39 cellular contexts compared by ENCODE assay signal in genomic region chr4:5003918-5004317, GRCh38. TPM values are rescaled to one million over a fixed set of nuclear protein-coding genes. Genes with fewer than 3 reads are reported as not detected.
"Had no signal": no experiment of that assay in that cellular context is flagged by ENCODE, and none has a peak within 500 bp of the region (broad histone marks: within the 10 kb centered on the region; RNA-seq: fewer than 3 reads in every experiment).

No MANE protein-coding gene starts in this region.

- H3K36me3 Mint-ChIP-seq: activated naive CD4-positive, alpha-beta T cell treated with anti-CD3 and anti-CD28 coated beads, Interleukin-2, amount 10 ng/mL, durations not matched to agents 7 days and 5 days; activated naive CD4-positive, alpha-beta T cell treated with anti-CD3 and anti-CD28 coated beads, Interleukin-2, amount 50 U/mL, for 24 hours; activated naive CD4-positive, alpha-beta T cell treated with anti-CD3 and anti-CD28 coated beads, Interleukin-2, amount 50 U/mL, for 72 hours; activated naive CD8-positive, alpha-beta T cell; activated naive CD8-positive, alpha-beta T cell treated with anti-CD3 and anti-CD28 coated beads for 36 hours; activated naive CD8-positive, alpha-beta T cell treated with anti-CD3 and anti-CD28 coated beads, Interleukin-2, amount 10 ng/mL, durations not matched to agents 7 days and 5 days; brain had no signal

- DNase-seq: activated effector memory CD4-positive, alpha-beta T cell treated with Interleukin-2 at 50 U/mL for 16 hours; activated gamma-delta T cell; activated gamma-delta T cell treated with Interleukin-2 at 50 U/mL for 16 hours; activated naive CD4-positive, alpha-beta T cell; activated naive CD4-positive, alpha-beta T cell treated with anti-CD3 and anti-CD28 coated beads for 36 hours; activated naive CD4-positive, alpha-beta T cell treated with anti-CD3 and anti-CD28 coated beads, Interleukin-2, amount 10 ng/mL, durations not matched to agents 7 days and 5 days; activated naive CD4-positive, alpha-beta T cell treated with anti-CD3 and anti-CD28 coated beads, Interleukin-2, amount 50 U/mL, for 16 hours; activated naive CD4-positive, alpha-beta T cell treated with Interleukin-2 at 50 U/mL for 16 hours; activated naive CD8-positive, alpha-beta T cell treated with anti-CD3 and anti-CD28 coated beads for 36 hours; activated naive CD8-positive, alpha-beta T cell treated with anti-CD3 and anti-CD28 coated beads, Interleukin-2, amount 10 ng/mL, durations not matched to agents 7 days and 5 days; activated naive CD8-positive, alpha-beta T cell treated with anti-CD3 and anti-CD28 coated beads, Interleukin-2, amount 50 U/mL, for 24 hours; activated T-cell treated with anti-CD3 and anti-CD28 coated beads, Interleukin-2, amount 50 U/mL, for 4 hours; activated T-cell treated with anti-CD3 and anti-CD28 coated beads, Interleukin-2, amount 50 U/mL, for 48 hours; activated T-cell treated with anti-CD3 and anti-CD28 coated beads, Interleukin-2, amount 50 U/mL, for 72 hours; amniotic stem cell; amygdala; anterior cingulate cortex; aorta; body of pancreas; brain microvascular endothelial cell; caudate nucleus; central memory CD4-positive, alpha-beta T cell; cerebellar nuclear complex had no signal

- H3K27me3 ChIP-seq: ascending aorta, brain microvascular endothelial cell, cardiac muscle cell had no signal

- H3K4me1 Mint-ChIP-seq: activated naive CD4-positive, alpha-beta T cell treated with anti-CD3 and anti-CD28 coated beads, Interleukin-2, amount 10 ng/mL, durations not matched to agents 7 days and 5 days; activated naive CD4-positive, alpha-beta T cell treated with anti-CD3 and anti-CD28 coated beads, Interleukin-2, amount 50 U/mL, for 24 hours; activated naive CD8-positive, alpha-beta T cell treated with anti-CD3 and anti-CD28 coated beads for 36 hours; activated naive CD8-positive, alpha-beta T cell treated with anti-CD3 and anti-CD28 coated beads, Interleukin-2, amount 10 ng/mL, durations not matched to agents 7 days and 5 days; activated naive CD8-positive, alpha-beta T cell treated with anti-CD3 and anti-CD28 coated beads, Interleukin-2, amount 50 U/mL, for 24 hours; activated T-helper 17 cell treated with anti-CD3 and anti-CD28 coated beads, Interleukin-2, amount 50 U/mL, for 72 hours; brain; central memory CD8-positive, alpha-beta T cell had no signal

- H3K9me3 Mint-ChIP-seq: activated naive CD4-positive, alpha-beta T cell treated with anti-CD3 and anti-CD28 coated beads for 36 hours; activated naive CD4-positive, alpha-beta T cell treated with anti-CD3 and anti-CD28 coated beads, Interleukin-2, amount 10 ng/mL, durations not matched to agents 7 days and 5 days; activated naive CD4-positive, alpha-beta T cell treated with anti-CD3 and anti-CD28 coated beads, Interleukin-2, amount 50 U/mL, for 24 hours; activated naive CD4-positive, alpha-beta T cell treated with anti-CD3 and anti-CD28 coated beads, Interleukin-2, amount 50 U/mL, for 72 hours; activated naive CD8-positive, alpha-beta T cell treated with anti-CD3 and anti-CD28 coated beads for 36 hours; activated naive CD8-positive, alpha-beta T cell treated with anti-CD3 and anti-CD28 coated beads, Interleukin-2, amount 10 ng/mL, durations not matched to agents 7 days and 5 days; activated naive CD8-positive, alpha-beta T cell treated with anti-CD3 and anti-CD28 coated beads, Interleukin-2, amount 50 U/mL, for 24 hours; activated T-cell treated with anti-CD3 and anti-CD28 coated beads, Interleukin-2, amount 50 U/mL, for 4 hours; activated T-helper 1 cell treated with anti-CD3 and anti-CD28 coated beads, Interleukin-12 subunit alpha, Interleukin-12 subunit beta, Interleukin-2, Interleukin-4 antibody, amounts not matched to agents 30 ng/mL and 10 ng/mL and 1 ng/mL, durations not matched to agents 14 hours and 24 hours and 36 hours; activated T-helper 17 cell treated with anti-CD3 and anti-CD28 coated beads, Interleukin-2, amount 50 U/mL, for 72 hours; activated T-helper 2 cell treated with anti-CD3 and anti-CD28 coated beads, Interferon-gamma antibody, Interleukin-2, Interleukin-4, amounts not matched to agents 10 μg/mL and 5 μg/mL and 100 μg/mL, durations not matched to agents 14 hours and 24 hours and 36 hours; central memory CD8-positive, alpha-beta T cell had no signal

- H3K4me3 ChIP-seq: adrenal gland, ascending aorta, body of pancreas, breast epithelium, cardiac muscle cell had no signal

- H3K4me1 ChIP-seq: adrenal gland, ascending aorta, body of pancreas, breast epithelium had no signal

- H3K27ac Mint-ChIP-seq: activated naive CD4-positive, alpha-beta T cell treated with anti-CD3 and anti-CD28 coated beads for 36 hours; activated naive CD4-positive, alpha-beta T cell treated with anti-CD3 and anti-CD28 coated beads, Interleukin-2, amount 10 ng/mL, durations not matched to agents 7 days and 5 days; activated naive CD4-positive, alpha-beta T cell treated with anti-CD3 and anti-CD28 coated beads, Interleukin-2, amount 50 U/mL, for 24 hours; activated naive CD4-positive, alpha-beta T cell treated with anti-CD3 and anti-CD28 coated beads, Interleukin-2, amount 50 U/mL, for 72 hours; activated naive CD8-positive, alpha-beta T cell; activated naive CD8-positive, alpha-beta T cell treated with anti-CD3 and anti-CD28 coated beads for 36 hours; activated naive CD8-positive, alpha-beta T cell treated with anti-CD3 and anti-CD28 coated beads, Interleukin-2, amount 10 ng/mL, durations not matched to agents 7 days and 5 days; activated naive CD8-positive, alpha-beta T cell treated with anti-CD3 and anti-CD28 coated beads, Interleukin-2, amount 50 U/mL, for 24 hours; activated T-cell treated with anti-CD3 and anti-CD28 coated beads, Interleukin-2, amount 50 U/mL, for 72 hours; activated T-helper 1 cell treated with anti-CD3 and anti-CD28 coated beads, Interleukin-12 subunit alpha, Interleukin-12 subunit beta, Interleukin-2, Interleukin-4 antibody, amounts not matched to agents 30 ng/mL and 10 ng/mL and 1 ng/mL, durations not matched to agents 14 hours and 24 hours and 36 hours; activated T-helper 17 cell treated with anti-CD3 and anti-CD28 coated beads, Interleukin-2, amount 50 U/mL, for 72 hours; activated T-helper 2 cell treated with anti-CD3 and anti-CD28 coated beads, Interferon-gamma antibody, Interleukin-2, Interleukin-4, amounts not matched to agents 10 μg/mL and 5 μg/mL and 100 μg/mL, durations not matched to agents 14 hours and 24 hours and 36 hours; brain had no signal

- H3K9me3 ChIP-seq: adrenal gland, ascending aorta, body of pancreas, breast epithelium had no signal

- ATAC-seq: activated naive CD4-positive, alpha-beta T cell treated with anti-CD3 and anti-CD28 coated beads, Interleukin-2, amount 50 U/mL, for 72 hours; activated naive CD8-positive, alpha-beta T cell treated with anti-CD3 and anti-CD28 coated beads, Interleukin-2, amount 50 U/mL, for 24 hours; activated T-cell treated with anti-CD3 and anti-CD28 coated beads, Interleukin-2, amount 50 U/mL, for 4 hours; activated T-cell treated with anti-CD3 and anti-CD28 coated beads, Interleukin-2, amount 50 U/mL, for 72 hours; activated T-helper 17 cell treated with anti-CD3 and anti-CD28 coated beads, Interleukin-2, amount 50 U/mL, for 72 hours; body of pancreas had no signal

- H3K36me3 ChIP-seq: adrenal gland, ascending aorta, brain microvascular endothelial cell, breast epithelium, cardiac muscle cell had no signal

- H3K27ac ChIP-seq: adrenal gland, ascending aorta, body of pancreas, brain microvascular endothelial cell, breast epithelium, cardiac muscle cell had no signal

- FAIRE-seq: astrocyte, bronchial epithelial cell, colon had no signal

- H3K4me3 Mint-ChIP-seq: activated naive CD4-positive, alpha-beta T cell treated with anti-CD3 and anti-CD28 coated beads for 36 hours; activated naive CD4-positive, alpha-beta T cell treated with anti-CD3 and anti-CD28 coated beads, Interleukin-2, amount 10 ng/mL, durations not matched to agents 7 days and 5 days; activated naive CD4-positive, alpha-beta T cell treated with anti-CD3 and anti-CD28 coated beads, Interleukin-2, amount 50 U/mL, for 24 hours; activated naive CD8-positive, alpha-beta T cell; activated naive CD8-positive, alpha-beta T cell treated with anti-CD3 and anti-CD28 coated beads for 36 hours; activated naive CD8-positive, alpha-beta T cell treated with anti-CD3 and anti-CD28 coated beads, Interleukin-2, amount 10 ng/mL, durations not matched to agents 7 days and 5 days; activated naive CD8-positive, alpha-beta T cell treated with anti-CD3 and anti-CD28 coated beads, Interleukin-2, amount 50 U/mL, for 24 hours; activated T-cell treated with anti-CD3 and anti-CD28 coated beads, Interleukin-2, amount 50 U/mL, for 4 hours; activated T-cell treated with anti-CD3 and anti-CD28 coated beads, Interleukin-2, amount 50 U/mL, for 72 hours; activated T-helper 1 cell treated with anti-CD3 and anti-CD28 coated beads, Interleukin-12 subunit alpha, Interleukin-12 subunit beta, Interleukin-2, Interleukin-4 antibody, amounts not matched to agents 30 ng/mL and 10 ng/mL and 1 ng/mL, durations not matched to agents 14 hours and 24 hours and 36 hours; activated T-helper 17 cell treated with anti-CD3 and anti-CD28 coated beads, Interleukin-2, amount 50 U/mL, for 72 hours; brain; central memory CD8-positive, alpha-beta T cell had no signal

RNA-seq across cellular contexts. Expression of gene CYTL1, which starts 15.3 kb away (rescaled TPM):
- total RNA-seq: activated naive CD4-positive, alpha-beta T cell treated with anti-CD3 and anti-CD28 coated beads for 36 hours; activated naive CD4-positive, alpha-beta T cell treated with anti-CD3 and anti-CD28 coated beads, Interleukin-2, amount 50 U/mL, for 72 hours; activated naive CD8-positive, alpha-beta T cell treated with anti-CD3 and anti-CD28 coated beads for 36 hours; activated naive CD8-positive, alpha-beta T cell treated with anti-CD3 and anti-CD28 coated beads, Interleukin-2, amount 10 ng/mL, durations not matched to agents 7 days and 5 days; activated T-cell treated with anti-CD3 and anti-CD28 coated beads, Interleukin-2, amount 50 U/mL, for 4 hours; activated T-cell treated with anti-CD3 and anti-CD28 coated beads, Interleukin-2, amount 50 U/mL, for 72 hours; activated T-helper 1 cell treated with anti-CD3 and anti-CD28 coated beads, Interleukin-12 subunit alpha, Interleukin-12 subunit beta, Interleukin-2, Interleukin-4 antibody, amounts not matched to agents 30 ng/mL and 10 ng/mL and 1 ng/mL, durations not matched to agents 14 hours and 24 hours and 36 hours; activated T-helper 17 cell treated with anti-CD3 and anti-CD28 coated beads, Interleukin-2, amount 50 U/mL, for 72 hours; activated T-helper 2 cell treated with anti-CD3 and anti-CD28 coated beads, Interferon-gamma antibody, Interleukin-2, Interleukin-4, amounts not matched to agents 10 μg/mL and 5 μg/mL and 100 μg/mL, durations not matched to agents 14 hours and 24 hours and 36 hours; bronchial epithelial cell; cardiac septum had no signal

RNA-seq across cellular contexts. Expression of gene STK32B, which starts 47.4 kb away (rescaled TPM):
- total RNA-seq: activated naive CD4-positive, alpha-beta T cell treated with anti-CD3 and anti-CD28 coated beads for 36 hours; activated naive CD4-positive, alpha-beta T cell treated with anti-CD3 and anti-CD28 coated beads, Interleukin-2, amount 50 U/mL, for 72 hours; activated naive CD8-positive, alpha-beta T cell treated with anti-CD3 and anti-CD28 coated beads for 36 hours; activated naive CD8-positive, alpha-beta T cell treated with anti-CD3 and anti-CD28 coated beads, Interleukin-2, amount 10 ng/mL, durations not matched to agents 7 days and 5 days; activated T-cell treated with anti-CD3 and anti-CD28 coated beads, Interleukin-2, amount 50 U/mL, for 4 hours; activated T-cell treated with anti-CD3 and anti-CD28 coated beads, Interleukin-2, amount 50 U/mL, for 72 hours; activated T-helper 1 cell treated with anti-CD3 and anti-CD28 coated beads, Interleukin-12 subunit alpha, Interleukin-12 subunit beta, Interleukin-2, Interleukin-4 antibody, amounts not matched to agents 30 ng/mL and 10 ng/mL and 1 ng/mL, durations not matched to agents 14 hours and 24 hours and 36 hours; activated T-helper 17 cell treated with anti-CD3 and anti-CD28 coated beads, Interleukin-2, amount 50 U/mL, for 72 hours; activated T-helper 2 cell treated with anti-CD3 and anti-CD28 coated beads, Interferon-gamma antibody, Interleukin-2, Interleukin-4, amounts not matched to agents 10 μg/mL and 5 μg/mL and 100 μg/mL, durations not matched to agents 14 hours and 24 hours and 36 hours; cardiac muscle cell had no signal
- polyA plus RNA-seq: cardiac muscle cell had no signal
